1 cellular context compared by ENCODE assay signal in genomic region chr14:69093551-69094421, GRCh38.
TF ChIP-seq lines count a peak whose summit lies in the region.

No MANE protein-coding gene starts in this region.

TF ChIP-seq in HepG2, 621 proteins besides CTCF, POLR2A, EP300 and RAD21 (continued from another document and continues in another):
- peak; percentile 49; the same call in 1 of the 2 replicates for TF ChIP-seq ZNF710 (CRISPR knock-in tag; IDR thresholded peaks at IDR 0.05; ENCODE audit: borderline replicate concordance)
- peak; percentile 94 for TF ChIP-seq FOXP4 (CRISPR knock-in tag; IDR thresholded peaks at IDR 0.05)
- TF ChIP-seq MYPOP (CRISPR knock-in tag; IDR thresholded peaks at IDR 0.05): peak; percentile 56; the same call in 1 of the 2 replicates
- TF ChIP-seq FOXK1 (CRISPR knock-in tag; IDR thresholded peaks at IDR 0.05; ENCODE audit: borderline replicate concordance, low read depth): 0 out of 2 replicates have a peak, but pooled peaks have one; percentile 29
- TF ChIP-seq ZNF512B (CRISPR knock-in tag; IDR thresholded peaks at IDR 0.05; ENCODE audit: borderline replicate concordance): no peak
- no peak for TF ChIP-seq ATRX (CRISPR knock-in tag; IDR thresholded peaks at IDR 0.05; ENCODE audit: borderline replicate concordance)
- TF ChIP-seq NFRKB (IDR thresholded peaks at IDR 0.05): no peak
- no peak for TF ChIP-seq ZNF256 (CRISPR knock-in tag; conservative IDR thresholded peaks at IDR 0.05)
- no peak for TF ChIP-seq ZNF768 (CRISPR knock-in tag; IDR thresholded peaks at IDR 0.05)
- peak; percentile 73; the same call in 1 of the 2 replicates for TF ChIP-seq HOXA5 (CRISPR knock-in tag; IDR thresholded peaks at IDR 0.05)
- no peak for TF ChIP-seq ZNF724P (CRISPR knock-in tag; IDR thresholded peaks at IDR 0.05; ENCODE audit: borderline replicate concordance)
- TF ChIP-seq ELF4 (CRISPR knock-in tag; IDR thresholded peaks at IDR 0.05; ENCODE audit: borderline replicate concordance): 0 out of 2 replicates have a peak, but pooled peaks have one; percentile 30
- TF ChIP-seq ZNF75D (CRISPR knock-in tag; IDR thresholded peaks at IDR 0.05; ENCODE audit: borderline replicate concordance): no peak
- no peak for TF ChIP-seq ZSCAN21 (CRISPR knock-in tag; IDR thresholded peaks at IDR 0.05; ENCODE audit: borderline replicate concordance)
- 0 out of 2 replicates have a peak, but pooled peaks have one; percentile 25 for TF ChIP-seq ZNF772 (CRISPR knock-in tag; IDR thresholded peaks at IDR 0.05)
- peak; percentile 53; the same call in 1 of the 2 replicates for TF ChIP-seq MED1 (CRISPR knock-in tag; IDR thresholded peaks at IDR 0.05)
- no peak for TF ChIP-seq SMYD3 (CRISPR knock-in tag; IDR thresholded peaks at IDR 0.05)
- no peak for TF ChIP-seq RBM39 (IDR thresholded peaks at IDR 0.05; ENCODE audit: low read depth, low read length, poor library complexity, severe bottlenecking)
- TF ChIP-seq CBX2 (IDR thresholded peaks at IDR 0.05; ENCODE audit: low read depth, low read length): no peak
- no peak for TF ChIP-seq CBX2 (CRISPR knock-in tag; IDR thresholded peaks at IDR 0.05; ENCODE audit: low read depth)
- no peak; the same call in 1 of the 2 replicates for TF ChIP-seq GABPB1 (CRISPR knock-in tag; IDR thresholded peaks at IDR 0.05)
- TF ChIP-seq FOXA3 (CRISPR knock-in tag; IDR thresholded peaks at IDR 0.05): peak; percentile 77
- 0 out of 2 replicates have a peak, but pooled peaks have one; percentile 33 for TF ChIP-seq HNF1A (IDR thresholded peaks at IDR 0.05; ENCODE audit: low read depth)
- no peak for TF ChIP-seq HNF1A (CRISPR knock-in tag; IDR thresholded peaks at IDR 0.05; ENCODE audit: borderline replicate concordance)
- TF ChIP-seq PATZ1 (CRISPR knock-in tag; IDR thresholded peaks at IDR 0.05): peak; percentile 70
- TF ChIP-seq PHF20 (CRISPR knock-in tag; IDR thresholded peaks at IDR 0.05): no peak
- TF ChIP-seq NR1H2 (CRISPR knock-in tag; IDR thresholded peaks at IDR 0.05; ENCODE audit: borderline replicate concordance, low read depth): no peak
- TF ChIP-seq ARID5B (CRISPR knock-in tag; IDR thresholded peaks at IDR 0.05): peak; percentile 87
- no peak for TF ChIP-seq KLF11 (CRISPR knock-in tag; IDR thresholded peaks at IDR 0.05)
- peak; percentile 55; the same call in 1 of the 2 replicates for TF ChIP-seq ARNTL (CRISPR knock-in tag; IDR thresholded peaks at IDR 0.05)
- TF ChIP-seq ZNF33B (CRISPR knock-in tag; IDR thresholded peaks at IDR 0.05): no peak
- peak; percentile 85 for TF ChIP-seq SAP130 (CRISPR knock-in tag; IDR thresholded peaks at IDR 0.05; ENCODE audit: low read depth)
- peak; percentile 49; the same call in 1 of the 2 replicates for TF ChIP-seq POGZ (CRISPR knock-in tag; IDR thresholded peaks at IDR 0.05)
- peak; percentile 91 for TF ChIP-seq ELF3 (CRISPR knock-in tag; IDR thresholded peaks at IDR 0.05)
- no peak for TF ChIP-seq ZNF546 (CRISPR knock-in tag; conservative IDR thresholded peaks at IDR 0.05)
- 0 out of 2 replicates have a peak, but pooled peaks have one; percentile 49 for TF ChIP-seq PPARG (CRISPR knock-in tag; conservative IDR thresholded peaks at IDR 0.05)
- TF ChIP-seq ZNF788 (CRISPR knock-in tag; IDR thresholded peaks at IDR 0.05; ENCODE audit: borderline replicate concordance): peak; percentile 40; the same call in 1 of the 2 replicates
- TF ChIP-seq IRF2 (CRISPR knock-in tag; IDR thresholded peaks at IDR 0.05): peak; percentile 71; the same call in 1 of the 2 replicates
- peak; percentile 45; the same call in 1 of the 2 replicates for TF ChIP-seq CEBPG (CRISPR knock-in tag; IDR thresholded peaks at IDR 0.05)
- no peak for TF ChIP-seq MAFF (IDR thresholded peaks at IDR 0.05; ENCODE audit: low read depth, low read length)
- TF ChIP-seq ZNF292 (CRISPR knock-in tag; IDR thresholded peaks at IDR 0.05; ENCODE audit: borderline replicate concordance, low read depth): peak; percentile 80; the same call in 1 of the 2 replicates
- TF ChIP-seq MED13 (CRISPR knock-in tag; IDR thresholded peaks at IDR 0.05): no peak
- peak; percentile 35; the same call in 1 of the 2 replicates for TF ChIP-seq MNT (IDR thresholded peaks at IDR 0.05)
- no peak for TF ChIP-seq SOX6 (IDR thresholded peaks at IDR 0.05)
- peak; percentile 96 for TF ChIP-seq SOX6 (CRISPR knock-in tag; IDR thresholded peaks at IDR 0.05)
